24 cellular contexts compared by ENCODE assay signal in the genomic region with DNA sequence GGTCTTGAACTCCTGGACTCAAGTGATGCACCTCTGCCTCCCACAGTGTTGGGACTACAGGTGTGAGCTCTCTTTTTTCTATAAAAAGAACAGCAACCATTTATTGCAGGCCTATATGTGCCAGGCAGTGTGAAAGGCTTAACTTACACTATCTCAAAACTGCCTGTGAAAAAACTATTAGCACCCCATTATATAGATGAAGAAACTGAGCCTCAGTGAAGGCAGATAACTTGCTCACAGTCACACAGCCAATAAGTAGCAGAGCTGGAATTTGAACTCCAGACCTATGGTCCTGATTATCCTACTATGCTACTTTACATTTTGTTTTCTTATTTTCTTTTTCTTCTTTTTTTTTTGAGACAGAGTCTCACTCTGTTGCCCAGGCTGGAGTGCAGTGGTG.
"Had no signal": no experiment of that assay in that cellular context is flagged by ENCODE, and none has a peak within 500 bp of the region (broad histone marks: within the 10 kb centered on the region; RNA-seq: fewer than 3 reads in every experiment).

No MANE protein-coding gene starts in this region.

- H3K27ac Mint-ChIP-seq: T-cell had no signal

- H2AFZ ChIP-seq: PC-9 had no signal

- H3K27me3 Mint-ChIP-seq: IgD-negative memory B cell, T-cell had no signal

- DNase-seq: KBM-7, MV-4-11, NCI-H1048, NCI-H1105, NCI-H1417, NCI-H1436 treated with DMSO at 0.1 percent for 48 hours, NCI-H1694, NCI-H1930, NCI-H2081, NCI-H2107, NCI-H226, NCI-H446, NCI-H510A, NCI-H524 treated with DMSO at 0.1 percent for 48 hours, NCI-H69, NCI-H774, PC-9, RPMI8226, SHP77, SK-N-SH, SW 1271, T-cell had no signal

- H3K9me2 ChIP-seq: SK-N-SH had no signal

- FAIRE-seq: RCC 7860 had no signal

- H3K4me3 Mint-ChIP-seq: IgD-negative memory B cell, T-cell had no signal

- H3K9me3 ChIP-seq: SK-N-SH had no signal

- H3K36me3 Mint-ChIP-seq: IgD-negative memory B cell had no signal

- ATAC-seq: T-cell had no signal

- H3K9me3 Mint-ChIP-seq: IgD-negative memory B cell, T-cell had no signal

- H3K4me2 ChIP-seq: PC-9, SK-N-SH had no signal

- H3K4me3 ChIP-seq: PC-9 had no signal

- H3K27ac ChIP-seq: PC-9 had no signal

- H3K9ac ChIP-seq: SK-N-SH had no signal
